In the genomic region with DNA sequence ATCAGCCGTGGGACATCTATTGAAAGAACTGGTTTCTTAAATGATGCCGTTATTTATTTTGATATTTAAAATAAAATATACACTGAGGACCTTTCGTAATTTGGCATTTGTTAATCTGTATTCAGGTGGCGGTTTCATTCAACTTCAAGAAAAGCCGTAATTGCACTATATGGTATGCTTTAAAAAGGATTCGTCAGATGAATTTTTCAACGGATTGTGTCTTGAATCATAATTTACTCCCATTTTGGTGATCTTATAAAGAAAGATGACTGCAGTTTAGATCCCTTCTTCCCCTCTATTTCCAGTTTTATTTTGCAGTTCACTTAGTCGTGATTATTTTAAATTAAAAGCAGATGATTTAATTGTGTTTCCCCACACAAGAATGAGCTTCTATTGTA, we compare ENCODE assay signal across 9 cellular contexts. TPM values are rescaled to one million over a fixed set of nuclear protein-coding genes. Genes with fewer than 3 reads are reported as not detected.
DNase-seq lines count a peak whose midpoint lies in the region; ATAC-seq and TF ChIP-seq lines count a peak whose summit lies in the region.
"Had no signal": no experiment of that assay in that cellular context is flagged by ENCODE, and none has a peak within 500 bp of the region (broad histone marks: within the 10 kb centered on the region; RNA-seq: fewer than 3 reads in every experiment).

No MANE protein-coding gene starts in this region.

- H3K27me3 Mint-ChIP-seq in CD4-positive, alpha-beta memory T cell: peaks cover 0 to 2% of the 10 kb centered on the region in 2 donors

- peak overlapping the region; percentile 95 for H3K9ac ChIP-seq in MM.1S (ENCODE audit: low read length)
- peak overlapping the region; percentile 77 to 80 for H3K9ac ChIP-seq in duodenal mucosa (ENCODE audit: low read depth in 1 of 2, low read length in 2 of 2)
- H3K9ac ChIP-seq in neural cell (ENCODE audit: low read length): peak overlapping the region; percentile 92

- no peaks in the 10 kb centered on the region for H3K36me3 ChIP-seq in CD4-positive, alpha-beta memory T cell (ENCODE audit: insufficient read depth, low read length)
- H3K36me3 ChIP-seq in MM.1S (replicated peaks; ENCODE audit: insufficient read depth, low read length) (no peaks in the 10 kb centered on the region), duodenal mucosa (ENCODE audit: control insufficient read depth in 1 of 2, insufficient read depth in 2 of 2, low read length in 2 of 2) (no peaks in the 10 kb centered on the region), neural cell (ENCODE audit: insufficient read depth, low read length) (no peaks in the 10 kb centered on the region)

- TF ChIP-seq RAD21 in neural cell (conservative IDR thresholded peaks at IDR 0.05): no peak

- H3K9me2 ChIP-seq in MM.1S (replicated peaks; ENCODE audit: insufficient read depth, low read length) (no peaks in the 10 kb centered on the region), neural cell (ENCODE audit: insufficient read depth, low read length) (no peaks in the 10 kb centered on the region)

- H3K4me1 ChIP-seq in CD4-positive, alpha-beta memory T cell (ENCODE audit: insufficient read depth, low read length): peaks cover 30% of the 10 kb centered on the region
- peaks cover 36% of the 10 kb centered on the region for H3K4me1 ChIP-seq in MM.1S (ENCODE audit: low read length)
- H3K4me1 ChIP-seq in duodenal mucosa (ENCODE audit: control insufficient read depth in 1 of 2, insufficient read depth in 2 of 2, low read length in 2 of 2): peaks cover 0 to 15% of the 10 kb centered on the region in 2 donors

- no peak for ATAC-seq in GM18870 (IDR thresholded peaks at IDR 0.05; ENCODE audit: unreplicated experiment)
- no peak for ATAC-seq in GM18858 (IDR thresholded peaks at IDR 0.05; ENCODE audit: unreplicated experiment)
- no peak for ATAC-seq in GM21367 (IDR thresholded peaks at IDR 0.05; ENCODE audit: unreplicated experiment)

- peak overlapping the region; percentile 98 to 100 (median 99) for H3K27ac Mint-ChIP-seq in CD4-positive, alpha-beta memory T cell

- H3K4me2 ChIP-seq in MM.1S (ENCODE audit: low read depth, low read length) (peak overlapping the region; percentile 87), neural cell (ENCODE audit: low read length) (peak overlapping the region; percentile 87)

- H3K79me2 ChIP-seq in MM.1S (ENCODE audit: low read length) (no peaks in the 10 kb centered on the region), neural cell (replicated peaks; ENCODE audit: insufficient read depth, low read length) (peaks cover 4% of the 10 kb centered on the region)

- H3K4me1 Mint-ChIP-seq in CD4-positive, alpha-beta memory T cell: peaks cover 21 to 49% (median 34%) of the 10 kb centered on the region in 4 donors

- no peaks in the 10 kb centered on the region for H3K9me3 ChIP-seq in CD4-positive, alpha-beta memory T cell (ENCODE audit: control insufficient read depth in 1 of 2, low read length in 2 of 2)
- H3K9me3 ChIP-seq in MM.1S (replicated peaks; ENCODE audit: insufficient read depth, low read length) (no peaks in the 10 kb centered on the region), duodenal mucosa (ENCODE audit: control insufficient read depth in 1 of 2, low read length in 2 of 2) (no peaks in the 10 kb centered on the region), neural cell (ENCODE audit: low read length) (no peaks in the 10 kb centered on the region)

- peak overlapping the region; percentile 83 to 96 for H3K4me3 ChIP-seq in CD4-positive, alpha-beta memory T cell (ENCODE audit: low read length in 2 of 2)
- H3K4me3 ChIP-seq in MM.1S (ENCODE audit: low read length) (peak overlapping the region; percentile 96), duodenal mucosa (ENCODE audit: low read depth in 1 of 2, low read length in 2 of 2) (peak overlapping the region; percentile 87 to 90), neural cell (ENCODE audit: low read length) (peak overlapping the region; percentile 88)

- H3K27me3 ChIP-seq in CD4-positive, alpha-beta memory T cell (ENCODE audit: insufficient read depth, low read length): no peaks in the 10 kb centered on the region
- H3K27me3 ChIP-seq in MM.1S (replicated peaks; ENCODE audit: insufficient read depth, low read length): no peaks in the 10 kb centered on the region
- H3K27me3 ChIP-seq in duodenal mucosa (ENCODE audit: control insufficient read depth in 1 of 2, insufficient read depth in 2 of 2, low read length in 2 of 2): no peaks in the 10 kb centered on the region
- no peaks in the 10 kb centered on the region for H3K27me3 ChIP-seq in neural cell (ENCODE audit: insufficient read depth, low read depth, low read length)

- H2AFZ ChIP-seq in MM.1S (ENCODE audit: low read length) (peak overlapping the region; percentile 83), neural cell (ENCODE audit: low read depth, low read length) (peak overlapping the region; percentile 96)

- no peak for TF ChIP-seq CTCF in MM.1S (IDR thresholded peaks at IDR 0.05; ENCODE audit: low read length)
- TF ChIP-seq CTCF in neural cell (IDR thresholded peaks at IDR 0.05; ENCODE audit: poor library complexity, severe bottlenecking): no peak

- H3K36me3 Mint-ChIP-seq in CD4-positive, alpha-beta memory T cell: peaks cover 0 to 7% of the 10 kb centered on the region in 2 donors

- peak overlapping the region; percentile 79 for H3K27ac ChIP-seq in CD4-positive, alpha-beta memory T cell (ENCODE audit: low read depth, low read length)
- H3K27ac ChIP-seq in MM.1S (ENCODE audit: low read length) (peak overlapping the region; percentile 97; the same call in 1 of the 2 replicates), duodenal mucosa (ENCODE audit: low read depth, low read length) (no peak overlapping the region), neural cell (ENCODE audit: low read length) (peak overlapping the region; percentile 78)
- H3K27ac ChIP-seq: epithelial cell of prostate had no signal

- DNase-seq in CD4-positive, alpha-beta memory T cell: no peak
- DNase-seq in MM.1S (no peak), NCI-H526 (lab: John Stamatoyannopoulos, UW) (no peak)

- peaks cover 0 to 6% (median 0%) of the 10 kb centered on the region in 8 donors for H3K9me3 Mint-ChIP-seq in CD4-positive, alpha-beta memory T cell

- peak overlapping the region; percentile 94 to 99 (median 98) for H3K4me3 Mint-ChIP-seq in CD4-positive, alpha-beta memory T cell

- CTCF ChIA-PET in CD4-positive, alpha-beta memory T cell (lab: Charles Lee; ENCODE audit: partially characterized antibody): interaction anchor here (1.1 to 1.3 kb wide), 3 partner anchors 19 to 28 kb away, joined by 3 read pairs; no protein-coding TSS in a partner anchor

- POLR2A ChIA-PET in CD4-positive, alpha-beta memory T cell (lab: Charles Lee; ENCODE audit: partially characterized antibody): interaction anchor here (0.6 to 2.4 kb wide), 7 partner anchors 28 to 1348 kb away, joined by 3 to 33 read pairs (median 8); a partner anchor contains a TSS

- H4K20me1 ChIP-seq in MM.1S (ENCODE audit: insufficient read depth, low read length): no peaks in the 10 kb centered on the region
- H4K20me1 ChIP-seq in neural cell (ENCODE audit: insufficient read depth): no peaks in the 10 kb centered on the region

- intact Hi-C loops in CD4-positive, alpha-beta memory T cell (cut with micrococcal nuclease): loop anchor here (2.0 kb wide), 1 partner anchor 358 kb away; a partner anchor contains a TSS

- peaks cover 38% of the 10 kb centered on the region for H3F3A ChIP-seq in MM.1S (ENCODE audit: insufficient read depth, low read length)
- no peaks in the 10 kb centered on the region for H3F3A ChIP-seq in neural cell (ENCODE audit: insufficient read depth, low read length, poor library complexity, severe bottlenecking)

- TF ChIP-seq EP300 in neural cell (conservative IDR thresholded peaks at IDR 0.05; ENCODE audit: poor library complexity, severe bottlenecking): no peak

TF ChIP-seq in neural cell, 6 proteins besides CTCF, POLR2A, EP300 and RAD21:
- TF ChIP-seq EZH2 (IDR thresholded peaks at IDR 0.05; ENCODE audit: borderline replicate concordance, insufficient read depth, low read length, poor library complexity, severe bottlenecking): no peak
- TF ChIP-seq, protein P1, sequence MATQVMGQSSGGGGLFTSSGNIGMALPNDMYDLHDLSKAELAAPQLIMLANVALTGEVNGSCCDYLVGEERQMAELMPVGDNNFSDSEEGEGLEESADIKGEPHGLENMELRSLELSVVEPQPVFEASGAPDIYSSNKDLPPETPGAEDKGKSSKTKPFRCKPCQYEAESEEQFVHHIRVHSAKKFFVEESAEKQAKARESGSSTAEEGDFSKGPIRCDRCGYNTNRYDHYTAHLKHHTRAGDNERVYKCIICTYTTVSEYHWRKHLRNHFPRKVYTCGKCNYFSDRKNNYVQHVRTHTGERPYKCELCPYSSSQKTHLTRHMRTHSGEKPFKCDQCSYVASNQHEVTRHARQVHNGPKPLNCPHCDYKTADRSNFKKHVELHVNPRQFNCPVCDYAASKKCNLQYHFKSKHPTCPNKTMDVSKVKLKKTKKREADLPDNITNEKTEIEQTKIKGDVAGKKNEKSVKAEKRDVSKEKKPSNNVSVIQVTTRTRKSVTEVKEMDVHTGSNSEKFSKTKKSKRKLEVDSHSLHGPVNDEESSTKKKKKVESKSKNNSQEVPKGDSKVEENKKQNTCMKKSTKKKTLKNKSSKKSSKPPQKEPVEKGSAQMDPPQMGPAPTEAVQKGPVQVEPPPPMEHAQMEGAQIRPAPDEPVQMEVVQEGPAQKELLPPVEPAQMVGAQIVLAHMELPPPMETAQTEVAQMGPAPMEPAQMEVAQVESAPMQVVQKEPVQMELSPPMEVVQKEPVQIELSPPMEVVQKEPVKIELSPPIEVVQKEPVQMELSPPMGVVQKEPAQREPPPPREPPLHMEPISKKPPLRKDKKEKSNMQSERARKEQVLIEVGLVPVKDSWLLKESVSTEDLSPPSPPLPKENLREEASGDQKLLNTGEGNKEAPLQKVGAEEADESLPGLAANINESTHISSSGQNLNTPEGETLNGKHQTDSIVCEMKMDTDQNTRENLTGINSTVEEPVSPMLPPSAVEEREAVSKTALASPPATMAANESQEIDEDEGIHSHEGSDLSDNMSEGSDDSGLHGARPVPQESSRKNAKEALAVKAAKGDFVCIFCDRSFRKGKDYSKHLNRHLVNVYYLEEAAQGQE (IDR thresholded peaks at IDR 0.05; ENCODE audit: borderline replicate concordance): no peak
- TF ChIP-seq TAF1 (IDR thresholded peaks at IDR 0.05; ENCODE audit: low read depth): no peak
- no peak for TF ChIP-seq MXI1 (conservative IDR thresholded peaks at IDR 0.05; ENCODE audit: poor library complexity, severe bottlenecking)
- TF ChIP-seq POLR2AphosphoS5 (IDR thresholded peaks at IDR 0.05): no peak
- TF ChIP-seq SMC3 (conservative IDR thresholded peaks at IDR 0.05; ENCODE audit: poor library complexity): no peak

RNA-seq across cellular contexts. Expression of a gene that starts 0.8 kb away (rescaled TPM):
- total RNA-seq in CD4-positive, alpha-beta memory T cell: 1 to 10 TPM; 3.8 to 5.0 TPM
- 1 to 10 TPM; 2.0 to 2.6 TPM for polyA plus RNA-seq in CD4-positive, alpha-beta memory T cell
- 7.6 and 8.8 TPM in 2 replicates for polyA plus RNA-seq in neural cell
- 16.3 and 18.9 TPM in 2 replicates for polyA minus RNA-seq in neural cell

RNA-seq across cellular contexts. Expression of a gene that starts 27.6 kb away (rescaled TPM):
- total RNA-seq in CD4-positive, alpha-beta memory T cell: 10 to 100 TPM; 24.3 to 27.5 TPM
- polyA plus RNA-seq in CD4-positive, alpha-beta memory T cell: 10 to 100 TPM; 47.8 to 67.8 TPM
- 48.4 and 55.9 TPM in 2 replicates for polyA plus RNA-seq in neural cell
- polyA minus RNA-seq in neural cell: 31.8 and 36.8 TPM in 2 replicates
